10 cellular contexts compared by ENCODE assay signal in the genomic region with DNA sequence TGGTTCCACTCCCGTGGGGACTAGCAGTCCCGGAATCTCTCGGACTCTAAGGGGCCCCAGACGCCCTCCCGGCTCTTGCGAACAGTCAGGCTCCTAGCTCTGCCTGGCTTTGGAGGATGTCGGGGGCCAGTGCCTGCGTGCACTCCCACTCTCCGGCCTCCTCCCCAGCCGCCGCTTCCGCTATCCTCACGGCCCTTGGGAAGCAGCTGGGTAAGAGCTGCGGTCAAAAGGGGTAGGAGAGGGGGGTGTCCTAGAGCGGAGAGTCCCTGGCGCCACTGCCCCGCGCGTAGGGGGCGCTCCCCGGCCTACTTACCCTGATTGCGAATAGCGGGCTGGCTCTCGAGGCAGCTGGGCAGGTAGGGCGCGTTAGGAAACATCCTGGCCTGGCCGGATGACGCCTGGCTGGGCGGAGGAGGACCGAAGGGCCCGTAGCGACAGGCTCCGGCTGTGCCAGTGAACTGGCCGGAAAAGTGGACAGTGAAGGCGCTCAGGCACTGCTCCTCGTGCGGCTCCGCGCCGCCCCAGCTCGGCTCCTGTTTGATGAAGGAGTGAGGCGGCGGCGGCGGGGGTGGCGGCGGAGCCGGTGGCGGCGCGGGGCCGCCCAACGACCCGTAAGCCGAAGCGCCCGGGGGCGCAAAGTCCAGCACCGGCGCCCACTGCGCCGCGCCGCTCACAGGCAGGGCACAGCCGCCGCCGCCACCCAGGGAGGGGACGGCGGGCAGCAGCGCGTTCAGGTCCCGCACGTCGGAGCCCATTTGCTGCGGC. TPM values are rescaled to one million over a fixed set of nuclear protein-coding genes. Genes with fewer than 3 reads are reported as not detected.
DNase-seq lines count a peak whose midpoint lies in the region; ATAC-seq, FAIRE-seq and TF ChIP-seq lines count a peak whose summit lies in the region.
"Had no signal": no experiment of that assay in that cellular context is flagged by ENCODE, and none has a peak within 500 bp of the region (broad histone marks: within the 10 kb centered on the region; RNA-seq: fewer than 3 reads in every experiment).

No MANE protein-coding gene starts in this region.

- DNase-seq in BE2C (peak; percentile 33), HL-60 (ENCODE audit: low read depth in 1 of 2, low spot score in 1 of 2) (peak; percentile 81 to 91), amniotic epithelial cell (ENCODE audit: low read depth) (peak; percentile 70), HepG2 (ENCODE audit: low spot score) (peak; percentile 5), NCI-H146 treated with DMSO at 0.1 percent for 48 hours (lab: John Stamatoyannopoulos, UW; ENCODE audit: unreplicated experiment) (no peak), GM12891 (ENCODE audit: insufficient read length, low spot score) (no peak)

- TF ChIP-seq CTCF in BE2C (IDR thresholded peaks at IDR 0.05; ENCODE audit: low read depth, low read length) (peak; percentile 19; the same call in 1 of the 2 replicates), HL-60 (IDR thresholded peaks at IDR 0.05; ENCODE audit: insufficient read depth, low read length) (peak; percentile 21), HepG2 (CRISPR knock-in tag; IDR thresholded peaks at IDR 0.05) (peak; percentile 34)

- no peaks in the 10 kb centered on the region for H3K4me1 ChIP-seq in BE2C
- H3K4me1 ChIP-seq in HepG2 (ENCODE audit: insufficient read depth, low read length): 0 out of 2 replicates have a peak, but pooled peaks cover 7% of the 10 kb centered on the region

- TF ChIP-seq RAD21 in HepG2 (CRISPR knock-in tag; IDR thresholded peaks at IDR 0.05): no peak

- no peaks in the 10 kb centered on the region for H4K20me1 ChIP-seq in HepG2 (ENCODE audit: insufficient read depth, low read length)

- no peak for FAIRE-seq in HepG2 (lab: Jason Lieb, UNC)
- no peak for FAIRE-seq in GM12891 (lab: Jason Lieb, UNC)

- CTCF ChIA-PET in HepG2 (lab: Yijun Ruan, JAX; ENCODE audit: low intra/inter-chr PET ratio, low total read pairs): no interaction called here

- intact Hi-C loops in HepG2 (cut with micrococcal nuclease; ENCODE audit: unreplicated experiment): loop anchor here (5.0 kb wide), 1 partner anchor 358 kb away; a partner anchor contains a TSS

- ATAC-seq in HepG2: peak; percentile 83
- ATAC-seq in HG03175 (IDR thresholded peaks at IDR 0.05; ENCODE audit: unreplicated experiment): no peak
- ATAC-seq in HG02852 (IDR thresholded peaks at IDR 0.05; ENCODE audit: unreplicated experiment): no peak
- ATAC-seq: stimulated activated memory B cell treated with anti-CD40 and anti-IgM and Interleukin-4, amounts not matched to agents 10 μg/mL and 1 μg/mL and 100 μg/mL, for 72 hours had no signal

- peak overlapping the region; percentile 63 for H3K4me3 ChIP-seq in BE2C (ENCODE audit: low read depth, low read length)
- H3K4me3 ChIP-seq in HL-60 (replicated peaks; ENCODE audit: insufficient read depth, low read length): peak overlapping the region; percentile 40
- peak overlapping the region; percentile 49 to 68 (median 57); a peak in 5 of 6 replicates for H3K4me3 ChIP-seq in HepG2 (replicated peaks in 1 of 3; ENCODE audit: insufficient read depth in 1 of 3, low read depth in 2 of 3, low read length in 3 of 3)
- H3K4me3 ChIP-seq: SK-N-MC had no signal

- H3K36me3 ChIP-seq in BE2C (no peaks in the 10 kb centered on the region), HepG2 (replicated peaks in 1 of 2; ENCODE audit: control insufficient read depth in 1 of 2, insufficient read depth in 2 of 2, low read length in 2 of 2) (no peaks in the 10 kb centered on the region)

- H3K9ac ChIP-seq in HepG2 (ENCODE audit: insufficient read depth, low read depth, low read length): no peak overlapping the region

- POLR2A ChIA-PET in HepG2 (lab: Yijun Ruan, JAX): no interaction called here

- TF ChIP-seq EP300 in HepG2 (IDR thresholded peaks at IDR 0.05; ENCODE audit: low read depth in 2 of 2, low read length in 2 of 2) (no peak), HepG2 (CRISPR knock-in tag; IDR thresholded peaks at IDR 0.05; ENCODE audit: borderline replicate concordance) (no peak)

- H3K9me3 ChIP-seq in BE2C (no peaks in the 10 kb centered on the region), HepG2 (ENCODE audit: low read length) (no peaks in the 10 kb centered on the region)

- no peak overlapping the region for H2AFZ ChIP-seq in HepG2 (ENCODE audit: low read length)

- H3K27ac ChIP-seq in HL-60 (replicated peaks) (peak overlapping the region; percentile 93), HepG2 (ENCODE audit: extremely low read length, insufficient read depth, low read length) (no peak overlapping the region)
- H3K27ac ChIP-seq: SK-N-MC had no signal

- BruUV-seq in HepG2 (replicated peaks; lab: Mats Ljungman, UMichigan): no TSS peak

- TF ChIP-seq POLR2A in HepG2 (IDR thresholded peaks at IDR 0.05; ENCODE audit: insufficient read depth in 1 of 2, low read depth in 2 of 2, low read length in 2 of 2): no peak
- TF ChIP-seq POLR2A in GM12891 (IDR thresholded peaks at IDR 0.05; ENCODE audit: low read depth, low read length): no peak

- WGBS in HepG2 (ENCODE audit: low lambda C conversion rate): 51% methylated on average over 10 of the region's 75 CpGs

- no peaks in the 10 kb centered on the region for H3K79me2 ChIP-seq in HepG2 (ENCODE audit: insufficient read depth, low read length)

- no peaks in the 10 kb centered on the region for H3K27me3 ChIP-seq in BE2C
- H3K27me3 ChIP-seq in HL-60 (ENCODE audit: insufficient read depth, poor library complexity, severe bottlenecking): no peaks in the 10 kb centered on the region
- peaks cover 11 to 83% of the 10 kb centered on the region in 2 experiments for H3K27me3 ChIP-seq in HepG2 (ENCODE audit: control insufficient read depth in 1 of 2, insufficient read depth in 2 of 2, low read length in 2 of 2)

- in situ Hi-C loops in HepG2 (cut with HindIII; ENCODE audit: extremely low pct_ligation_motif_present, low pct_unique_long_range_greater_than_20kb): no loop called here

- peak overlapping the region; percentile 77 for H3K4me2 ChIP-seq in HepG2 (ENCODE audit: low read depth, low read length)

TF ChIP-seq in HepG2, 621 proteins besides CTCF, POLR2A, EP300 and RAD21 (continues in another document):
- TF ChIP-seq RBFOX2 (IDR thresholded peaks at IDR 0.05; ENCODE audit: low read depth, low read length): peak; percentile 75
- peak; percentile 95 for TF ChIP-seq ZNF777 (CRISPR knock-in tag; IDR thresholded peaks at IDR 0.05)

TF ChIP-seq in GM12891, 5 proteins besides CTCF, POLR2A, EP300 and RAD21:
- TF ChIP-seq PAX5 (IDR thresholded peaks at IDR 0.05; ENCODE audit: insufficient read depth, low read length, severe bottlenecking) (no peak), POLR2AphosphoS5 (IDR thresholded peaks at IDR 0.05; ENCODE audit: low read depth, low read length) (no peak), TAF1 (IDR thresholded peaks at IDR 0.05; ENCODE audit: low read depth, low read length) (no peak), SPI1 (IDR thresholded peaks at IDR 0.05; ENCODE audit: low read depth, low read length) (no peak), POU2F2 (IDR thresholded peaks at IDR 0.05; ENCODE audit: low read depth, low read length) (no peak)

RNA-seq across cellular contexts. Expression of a gene that starts 0.8 kb away (rescaled TPM):
- polyA plus RNA-seq in BE2C (2012; ENCODE audit: insufficient read depth, insufficient read length, low read depth): 6.7 TPM
- 0.31 and 0.38 TPM in 2 replicates for total RNA-seq in HepG2 (2016; rRNA removed; fragmentation: Illumina TruSeq; extraction: Trizol)
- total RNA-seq in HepG2 (2016; cell fraction: cytosol; rRNA removed; fragmentation: Illumina TruSeq; extraction: Trizol; ENCODE audit: low read depth): 0.09 TPM in 1 of 2 replicates, not detected in the other
- 0.19 and 0.24 TPM in 2 replicates for total RNA-seq in HepG2 (2016; cell fraction: insoluble cytoplasmic fraction; rRNA removed; fragmentation: Illumina TruSeq; extraction: Trizol)
- total RNA-seq in HepG2 (2016; cell fraction: membrane; rRNA removed; fragmentation: Illumina TruSeq; extraction: Trizol): 0.34 and 0.49 TPM in 2 replicates
- total RNA-seq in HepG2 (2016; cell fraction: nucleus; rRNA removed; fragmentation: Illumina TruSeq; extraction: Trizol): 0.25 TPM in 1 of 2 replicates, not detected in the other
- 0.15 TPM in 1 of 2 replicates, not detected in the other for polyA plus RNA-seq in HepG2 (2011; rRNA removed)
- 0.04 and 0.05 TPM in 2 replicates for polyA plus RNA-seq in HepG2 (2011; cell fraction: cytosol; rRNA removed)
- polyA plus RNA-seq in HepG2 (2011; cell fraction: nucleus; rRNA removed): 0.09 TPM in 1 of 2 replicates, not detected in the other
- 0.21 TPM in 1 of 2 replicates, not detected in the other for polyA plus RNA-seq in HepG2 (2012)
- polyA plus RNA-seq in HepG2 (2016; cell fraction: cytosol; fragmentation: Illumina TruSeq; extraction: Trizol; ENCODE audit: low read depth): 0.06 and 0.08 TPM in 2 replicates
- polyA plus RNA-seq in HepG2 (2016; cell fraction: insoluble cytoplasmic fraction; fragmentation: Illumina TruSeq; extraction: Trizol; ENCODE audit: low read depth): 0.33 and 0.79 TPM in 2 replicates
- polyA plus RNA-seq in HepG2 (2016; cell fraction: membrane; fragmentation: Illumina TruSeq; extraction: Trizol; ENCODE audit: low read depth): 0.15 and 0.21 TPM in 2 replicates
- 0.42 and 0.65 TPM in 2 replicates for polyA plus RNA-seq in HepG2 (2016; cell fraction: nucleus; fragmentation: Illumina TruSeq; extraction: Trizol; ENCODE audit: insufficient read depth, low read depth)
- polyA minus RNA-seq in HepG2 (2011; rRNA and poly(A)+ RNA removed; ENCODE audit: low replicate concordance): 0.16 TPM in 1 of 2 replicates, not detected in the other
- polyA minus RNA-seq in HepG2 (2011; cell fraction: cytosol; rRNA and poly(A)+ RNA removed): not detected in 2 replicates
- polyA minus RNA-seq in HepG2 (2011; cell fraction: nucleus; rRNA and poly(A)+ RNA removed): not detected in 2 replicates
- polyA plus RNA-seq in GM12891 (2012; ENCODE audit: low read depth, missing spikeins): 0.30 TPM

Comparison
In these comparisons a context has a peak if more than half of its experiments do, and no peak if none do; other contexts are left out.
1. DNase-seq: peak in BE2C (single experiment), HL-60 (2 of 2), amniotic epithelial cell (single experiment) and HepG2 (single experiment); none in NCI-H146 treated with DMSO at 0.1 percent for 48 hours (single experiment) and GM12891 (single experiment).
2. Peak in every context shown above with its lines, with median percentiles within 50 percentile points of each other: H3K4me3 ChIP-seq and CTCF ChIP-seq.